ENCODE assay signal across 19 cellular contexts in genomic region chr17:72511874-72512273, GRCh38.
"Had no signal": no experiment of that assay in that cellular context is flagged by ENCODE, and none has a peak within 500 bp of the region (broad histone marks: within the 10 kb centered on the region; RNA-seq: fewer than 3 reads in every experiment).

No MANE protein-coding gene starts in this region.

- H3K27me3 Mint-ChIP-seq: dendritic cell treated with granulocyte-macrophage colony-stimulating factor and Interleukin-4, amounts not matched to agents 40 ng/mL and 50 ng/mL, for 4 days; progenitor cell of endocrine pancreas had no signal

- H3K9me3 Mint-ChIP-seq: activated CD8-positive, alpha-beta T cell treated with anti-CD3 and anti-CD28 coated beads for 36 hours; activated naive CD8-positive, alpha-beta T cell treated with anti-CD3 and anti-CD28 coated beads, Interleukin-2, amount 50 U/mL, for 24 hours; central memory CD8-positive, alpha-beta T cell; dendritic cell treated with granulocyte-macrophage colony-stimulating factor and Interleukin-4, amounts not matched to agents 40 ng/mL and 50 ng/mL, for 4 days; natural killer cell treated with Interleukin-12 subunit alpha and Interleukin-12 subunit beta and Interleukin-15 and Interleukin-18, amount 100 ng/mL, for 72 hours; stimulated activated effector memory CD8-positive, alpha-beta T cell treated with anti-CD3 and anti-CD28 coated beads, Interleukin-12 subunit alpha, Interleukin-12 subunit beta, amount 100 ng/mL, for 72 hours; T-cell had no signal

- H3K27ac ChIP-seq: VCaP had no signal

- H3K36me3 Mint-ChIP-seq: natural killer cell treated with Interleukin-12 subunit alpha and Interleukin-12 subunit beta and Interleukin-15 and Interleukin-18, amount 100 ng/mL, for 72 hours; stimulated activated effector memory CD8-positive, alpha-beta T cell treated with anti-CD3 and anti-CD28 coated beads, Interleukin-12 subunit alpha, Interleukin-12 subunit beta, amount 100 ng/mL, for 72 hours; T-cell had no signal

- ATAC-seq: activated CD8-positive, alpha-beta T cell treated with anti-CD3 and anti-CD28 coated beads for 36 hours; activated naive CD8-positive, alpha-beta T cell treated with anti-CD3 and anti-CD28 coated beads, Interleukin-2, amount 50 U/mL, for 24 hours; left lobe of liver; right cardiac atrium; stimulated activated effector memory CD8-positive, alpha-beta T cell treated with anti-CD3 and anti-CD28 coated beads, Interleukin-12 subunit alpha, Interleukin-12 subunit beta, amount 100 ng/mL, for 72 hours; T-cell had no signal

- DNase-seq: activated CD4-positive, alpha-beta T cell treated with anti-CD3 and anti-CD28 coated beads for 4 hours; activated CD8-positive, alpha-beta memory T cell treated with anti-CD3 and anti-CD28 coated beads, Interleukin-2, amount 50 U/mL, for 48 hours; activated CD8-positive, alpha-beta T cell treated with anti-CD3 and anti-CD28 coated beads for 36 hours; activated naive CD4-positive, alpha-beta T cell; activated naive CD8-positive, alpha-beta T cell treated with anti-CD3 and anti-CD28 coated beads, Interleukin-2, amount 50 U/mL, for 24 hours; glutamatergic neuron; mammary epithelial cell; nucleus accumbens; right cardiac atrium; T-cell; T1000; trophoblast cell had no signal

- H3K4me1 Mint-ChIP-seq: activated naive CD8-positive, alpha-beta T cell treated with anti-CD3 and anti-CD28 coated beads, Interleukin-2, amount 50 U/mL, for 24 hours; central memory CD8-positive, alpha-beta T cell; stimulated activated effector memory CD8-positive, alpha-beta T cell treated with anti-CD3 and anti-CD28 coated beads, Interleukin-12 subunit alpha, Interleukin-12 subunit beta, amount 100 ng/mL, for 72 hours had no signal

- H3K4me3 Mint-ChIP-seq: activated CD8-positive, alpha-beta T cell treated with anti-CD3 and anti-CD28 coated beads for 36 hours; activated naive CD8-positive, alpha-beta T cell treated with anti-CD3 and anti-CD28 coated beads, Interleukin-2, amount 50 U/mL, for 24 hours; central memory CD8-positive, alpha-beta T cell; dendritic cell treated with granulocyte-macrophage colony-stimulating factor and Interleukin-4, amounts not matched to agents 40 ng/mL and 50 ng/mL, for 4 days; natural killer cell treated with Interleukin-12 subunit alpha and Interleukin-12 subunit beta and Interleukin-15 and Interleukin-18, amount 100 ng/mL, for 72 hours; stimulated activated effector memory CD8-positive, alpha-beta T cell treated with anti-CD3 and anti-CD28 coated beads, Interleukin-12 subunit alpha, Interleukin-12 subunit beta, amount 100 ng/mL, for 72 hours; T-cell had no signal

- H3K27ac Mint-ChIP-seq: activated CD8-positive, alpha-beta T cell treated with anti-CD3 and anti-CD28 coated beads for 36 hours; activated naive CD8-positive, alpha-beta T cell treated with anti-CD3 and anti-CD28 coated beads, Interleukin-2, amount 50 U/mL, for 24 hours; dendritic cell treated with granulocyte-macrophage colony-stimulating factor and Interleukin-4, amounts not matched to agents 40 ng/mL and 50 ng/mL, for 4 days; natural killer cell treated with Interleukin-12 subunit alpha and Interleukin-12 subunit beta and Interleukin-15 and Interleukin-18, amount 100 ng/mL, for 72 hours; progenitor cell of endocrine pancreas; stimulated activated effector memory CD8-positive, alpha-beta T cell treated with anti-CD3 and anti-CD28 coated beads, Interleukin-12 subunit alpha, Interleukin-12 subunit beta, amount 100 ng/mL, for 72 hours; T-cell had no signal
